Comparison of ENCODE assay signal across 8 cellular contexts in genomic region chr6:49409951-49410542, GRCh38. TPM values are rescaled to one million over a fixed set of nuclear protein-coding genes. Genes with fewer than 3 reads are reported as not detected.
DNase-seq lines count a peak whose midpoint lies in the region; ATAC-seq and TF ChIP-seq lines count a peak whose summit lies in the region.

No MANE protein-coding gene starts in this region.

- TF ChIP-seq CTCF in PC-9 (conservative IDR thresholded peaks at IDR 0.05) (peak; percentile 93), fibroblast of the aortic adventitia (IDR thresholded peaks at IDR 0.05; ENCODE audit: insufficient read depth, low read length) (peak; percentile 90), type B pancreatic cell (conservative IDR thresholded peaks at IDR 0.05) (peak; percentile 89)

- POLR2A ChIA-PET in PC-9 (lab: Charles Lee; ENCODE audit: unreplicated experiment): no interaction called here

- H3K9ac ChIP-seq in Karpas-422 (ENCODE audit: low read length): no peak overlapping the region

- H3K27ac ChIP-seq in Karpas-422 (ENCODE audit: low read length) (no peak overlapping the region), PC-9 (no peak overlapping the region)

- no peak overlapping the region for H2AFZ ChIP-seq in Karpas-422 (ENCODE audit: low read length)
- H2AFZ ChIP-seq in PC-9: peak overlapping the region; percentile 11; the same call in 1 of the 2 replicates

- BruUV-seq in PC-9 (replicated peaks; lab: Mats Ljungman, UMichigan): no TSS peak

- H3K4me3 ChIP-seq in Karpas-422 (ENCODE audit: low read length) (no peak overlapping the region), PC-9 (no peak overlapping the region), fibroblast of the aortic adventitia (ENCODE audit: low read depth, low read length) (no peak overlapping the region)

- no peaks in the 10 kb centered on the region for H3K79me2 ChIP-seq in Karpas-422 (ENCODE audit: low read length)
- H3K79me2 ChIP-seq in PC-9 (ENCODE audit: low read depth): no peaks in the 10 kb centered on the region

- intact Hi-C loops in PC-9 (cut with micrococcal nuclease; ENCODE audit: unreplicated experiment): loop anchor here (5.0 to 10.0 kb wide), 3 partner anchors 585 to 1323 kb away; no protein-coding TSS in a partner anchor

- no peaks in the 10 kb centered on the region for H3K9me3 Mint-ChIP-seq in type B pancreatic cell

- no peaks in the 10 kb centered on the region for H3K36me3 ChIP-seq in Karpas-422 (ENCODE audit: insufficient read depth, low read length)
- H3K36me3 ChIP-seq in PC-9 (ENCODE audit: low read depth): no peaks in the 10 kb centered on the region

- H3K27me3 ChIP-seq in Karpas-422 (ENCODE audit: low read length) (no peaks in the 10 kb centered on the region), PC-9 (ENCODE audit: insufficient read depth, low read depth) (no peaks in the 10 kb centered on the region)

- H3K9me3 ChIP-seq in Karpas-422 (ENCODE audit: low read length) (no peaks in the 10 kb centered on the region), PC-9 (ENCODE audit: insufficient read depth, low read depth) (no peaks in the 10 kb centered on the region; the same call in 1 of the 2 replicates)

- H3K4me2 ChIP-seq in Karpas-422 (ENCODE audit: low read depth, low read length, poor library complexity, severe bottlenecking) (no peak overlapping the region), PC-9 (no peak overlapping the region)

- H3K36me3 Mint-ChIP-seq in type B pancreatic cell: no peaks in the 10 kb centered on the region

- no peak overlapping the region for H3K4me3 Mint-ChIP-seq in type B pancreatic cell

- H3K4me1 ChIP-seq in Karpas-422 (ENCODE audit: low read length): no peaks in the 10 kb centered on the region
- H3K4me1 ChIP-seq in PC-9 (replicated peaks; ENCODE audit: insufficient read depth): peaks cover 5% of the 10 kb centered on the region; the same call in 1 of the 2 replicates

- H3K9me2 ChIP-seq in Karpas-422 (replicated peaks; ENCODE audit: insufficient read depth, low read length) (no peaks in the 10 kb centered on the region), PC-9 (ENCODE audit: insufficient read depth) (no peaks in the 10 kb centered on the region)

- peak; percentile 94 for ATAC-seq in GM21786 (IDR thresholded peaks at IDR 0.05; ENCODE audit: unreplicated experiment)

- H3K27me3 Mint-ChIP-seq in type B pancreatic cell: peaks cover 4% of the 10 kb centered on the region

- H4K20me1 ChIP-seq in Karpas-422 (ENCODE audit: insufficient read depth, low read depth, low read length) (no peaks in the 10 kb centered on the region), PC-9 (ENCODE audit: insufficient read depth) (no peaks in the 10 kb centered on the region)

- H3K27ac Mint-ChIP-seq in type B pancreatic cell: no peak overlapping the region

- CTCF ChIA-PET in PC-9 (lab: Charles Lee): interaction anchor here (0.5 to 1.7 kb wide), 5 partner anchors 212 to 1749 kb away, joined by 3 to 7 read pairs (median 5); no protein-coding TSS in a partner anchor

- DNase-seq in ELR (ENCODE audit: low read depth) (peak; percentile 80), Karpas-422 (peak; percentile 84), PC-9 (peak in 1 of 2 experiments; percentile 64), fibroblast of the aortic adventitia (ENCODE audit: low read depth) (peak; percentile 91), non-pigmented ciliary epithelial cell (ENCODE audit: low read depth) (peak; percentile 45), type B pancreatic cell (ENCODE audit: extremely low spot score, unreplicated experiment) (peak; percentile 74)
- peak; percentile 69 to 73 for DNase-seq in activated T-cell treated with anti-CD3 and anti-CD28 coated beads, Interleukin-2, amount 50 U/mL, for 48 hours

- H3F3A ChIP-seq in PC-9 (ENCODE audit: insufficient read depth, low read depth): no peaks in the 10 kb centered on the region

- H3K4me1 Mint-ChIP-seq in type B pancreatic cell (ENCODE audit: unreplicated experiment): peaks cover 5% of the 10 kb centered on the region

RNA-seq across cellular contexts. Expression of gene MMUT, which starts 53.0 kb away (rescaled TPM):
- total RNA-seq in Karpas-422 (2014; rRNA removed; shearing (Covaris generic); ENCODE audit: low replicate concordance): 10.6 and 14.8 TPM in 2 replicates
- 14.4 and 17.5 TPM in 2 replicates for total RNA-seq in PC-9 (2021)
- total RNA-seq in fibroblast of the aortic adventitia (ENCODE audit: low replicate concordance): 27.1 and 27.4 TPM in 2 replicates
- 27.6 and 30.5 TPM in 2 replicates for total RNA-seq in type B pancreatic cell (ENCODE audit: low replicate concordance)

RNA-seq across cellular contexts. Expression of gene CENPQ, which starts 53.1 kb away (rescaled TPM):
- 9.3 and 21.6 TPM in 2 replicates for total RNA-seq in Karpas-422 (2014; rRNA removed; shearing (Covaris generic); ENCODE audit: low replicate concordance)
- total RNA-seq in PC-9 (2021): 9.5 and 11.0 TPM in 2 replicates
- 2.9 and 23.7 TPM in 2 replicates for total RNA-seq in fibroblast of the aortic adventitia (ENCODE audit: low replicate concordance)
- 3.7 and 8.6 TPM in 2 replicates for total RNA-seq in type B pancreatic cell (ENCODE audit: low replicate concordance)
